1 cellular context compared by ENCODE assay signal in the genomic region with DNA sequence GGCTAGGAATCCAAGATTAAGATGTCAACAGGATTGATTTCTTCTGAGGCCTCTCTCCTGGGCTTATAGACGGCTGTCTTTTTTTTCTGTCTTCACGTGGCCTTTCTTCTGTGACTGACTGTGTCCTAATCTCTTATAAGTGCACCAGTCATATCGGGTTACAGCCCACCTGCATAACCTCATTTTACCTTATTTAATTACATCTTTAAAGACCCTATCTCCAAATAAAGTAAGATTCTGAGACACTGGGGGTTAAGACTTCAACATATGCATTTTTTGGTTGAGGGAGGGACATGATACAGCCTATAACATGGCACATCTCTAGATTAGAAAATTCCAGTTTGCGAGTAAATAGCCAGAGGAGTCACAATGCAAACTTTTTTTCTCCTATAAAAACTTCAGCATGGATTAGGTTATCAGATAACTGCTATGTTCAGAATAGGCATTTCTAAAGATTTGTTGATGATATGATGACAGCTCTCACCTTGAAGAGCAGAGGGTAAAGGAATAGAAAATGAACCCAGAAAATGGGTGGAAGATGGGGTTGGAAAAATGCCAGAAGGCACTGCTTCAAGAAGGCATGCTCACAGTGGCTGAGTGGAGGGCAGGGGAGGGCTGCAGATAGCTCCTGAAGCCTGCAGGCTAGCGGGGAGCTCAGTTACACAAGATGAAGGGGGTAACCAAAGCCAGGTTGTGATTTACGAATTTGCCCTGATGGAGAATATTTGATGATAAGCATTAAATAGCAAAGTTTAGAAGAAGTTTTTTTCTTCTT.
A peak's percentile ranks its signal among the peaks of the same experiment; 100 is the strongest.
TF ChIP-seq lines count a peak whose summit lies in the region.

No MANE protein-coding gene starts in this region.

TF ChIP-seq in HEK293, 187 proteins besides CTCF, POLR2A, EP300 and RAD21 (continued from another document):
- TF ChIP-seq ZNF423 (tag by site-specific recombination; IDR thresholded peaks at IDR 0.05) (no peak), KLF8 (tag by site-specific recombination; IDR thresholded peaks at IDR 0.05) (0 out of 2 replicates have a peak, but pooled peaks have one; percentile 27), ZNF335 (tag by site-specific recombination; conservative IDR thresholded peaks at IDR 0.05) (peak; percentile 22; the same call in 1 of the 2 replicates), ZNF394 (tag by site-specific recombination; IDR thresholded peaks at IDR 0.05; ENCODE audit: borderline replicate concordance) (no peak), ZNF488 (tag by site-specific recombination; IDR thresholded peaks at IDR 0.05) (no peak), SETDB1 (IDR thresholded peaks at IDR 0.05; ENCODE audit: insufficient read length, low read length) (peak; percentile 52), ZNF23 (tag by site-specific recombination; IDR thresholded peaks at IDR 0.05; ENCODE audit: borderline replicate concordance) (no peak), ZBTB17 (tag by site-specific recombination; IDR thresholded peaks at IDR 0.05) (no peak), FEZF1 (tag by site-specific recombination; IDR thresholded peaks at IDR 0.05) (peak; percentile 79), ZNF16 (tag by site-specific recombination; IDR thresholded peaks at IDR 0.05; ENCODE audit: low read depth) (no peak), OSR2 (tag by site-specific recombination; IDR thresholded peaks at IDR 0.05) (peak; percentile 27; the same call in 1 of the 2 replicates), GLIS1 (tag by site-specific recombination; IDR thresholded peaks at IDR 0.05) (peak; percentile 8; the same call in 1 of the 2 replicates), ZNF2 (tag by site-specific recombination; IDR thresholded peaks at IDR 0.05) (no peak)
- TF ChIP-seq, protein P1, sequence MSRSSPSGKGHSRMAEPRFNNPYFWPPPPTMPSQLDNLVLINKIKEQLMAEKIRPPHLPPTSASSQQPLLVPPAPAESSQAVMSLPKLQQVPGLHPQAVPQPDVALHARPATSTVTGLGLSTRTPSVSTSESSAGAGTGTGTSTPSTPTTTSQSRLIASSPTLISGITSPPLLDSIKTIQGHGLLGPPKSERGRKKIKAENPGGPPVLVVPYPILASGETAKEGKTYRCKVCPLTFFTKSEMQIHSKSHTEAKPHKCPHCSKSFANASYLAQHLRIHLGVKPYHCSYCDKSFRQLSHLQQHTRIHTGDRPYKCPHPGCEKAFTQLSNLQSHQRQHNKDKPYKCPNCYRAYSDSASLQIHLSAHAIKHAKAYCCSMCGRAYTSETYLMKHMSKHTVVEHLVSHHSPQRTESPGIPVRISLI (tag by site-specific recombination; IDR thresholded peaks at IDR 0.05): peak; percentile 12; the same call in 1 of the 2 replicates
